ENCODE assay signal across 16 cellular contexts in genomic region chr13:81395368-81395767, GRCh38.
DNase-seq lines count a peak whose midpoint lies in the region; ATAC-seq and TF ChIP-seq lines count a peak whose summit lies in the region.
"Had no signal": no experiment of that assay in that cellular context is flagged by ENCODE, and none has a peak within 500 bp of the region (broad histone marks: within the 10 kb centered on the region; RNA-seq: fewer than 3 reads in every experiment).

No MANE protein-coding gene starts in this region.

- BruUV-seq in PC-3 (replicated peaks; lab: Mats Ljungman, UMichigan) = no TSS peak

- H2AFZ ChIP-seq in PC-3 (ENCODE audit: low read length) = no peak overlapping the region

- H3K27ac ChIP-seq in RWPE2 (ENCODE audit: poor library complexity, severe bottlenecking) = no peak overlapping the region
- peak overlapping the region; percentile 74 to 82 (median 78) for H3K27ac ChIP-seq in transverse colon
- no peak overlapping the region for H3K27ac ChIP-seq in PC-3 (ENCODE audit: low read length)
- H3K27ac ChIP-seq: heart right ventricle, right atrium auricular region, VCaP had no signal

- no peak overlapping the region for H3K9ac ChIP-seq in PC-3 (ENCODE audit: low read length)

- no peaks in the 10 kb centered on the region for H4K20me1 ChIP-seq in PC-3 (ENCODE audit: low read length)

- no peaks in the 10 kb centered on the region for H3K9me3 Mint-ChIP-seq in activated naive CD8-positive, alpha-beta T cell treated with anti-CD3 and anti-CD28 coated beads for 36 hours
- H3K9me3 Mint-ChIP-seq in activated naive CD8-positive, alpha-beta T cell treated with anti-CD3 and anti-CD28 coated beads, Interleukin-2, amount 50 U/mL, for 24 hours = peaks cover 10% of the 10 kb centered on the region
- H3K9me3 Mint-ChIP-seq in glutamatergic neuron (ENCODE audit: unreplicated experiment) (peaks cover 5% of the 10 kb centered on the region), CD14-positive monocyte (peaks cover 2 to 25% (median 14%) of the 10 kb centered on the region in 7 donors)

- H3K36me3 ChIP-seq in RWPE2 (ENCODE audit: low read depth) (no peaks in the 10 kb centered on the region), transverse colon (no peaks in the 10 kb centered on the region), PC-3 (ENCODE audit: low read depth, low read length) (no peaks in the 10 kb centered on the region)
- H3K36me3 ChIP-seq: heart right ventricle, right atrium auricular region had no signal

- POLR2A ChIA-PET in PC-3 (lab: Charles Lee; ENCODE audit: unreplicated experiment) = no interaction called here

- no peak for ATAC-seq in activated naive CD8-positive, alpha-beta T cell treated with anti-CD3 and anti-CD28 coated beads, Interleukin-2, amount 50 U/mL, for 24 hours
- ATAC-seq in RWPE2 (ENCODE audit: low read depth) = peak; percentile 67; the same call in 1 of the 3 replicates
- no peak for ATAC-seq in PC-3
- ATAC-seq: Panc1 had no signal

- H3K27me3 ChIP-seq in RWPE2 (ENCODE audit: insufficient read depth, poor library complexity, severe bottlenecking) (no peaks in the 10 kb centered on the region), transverse colon (no peaks in the 10 kb centered on the region), PC-3 (ENCODE audit: low read length) (no peaks in the 10 kb centered on the region)
- H3K27me3 ChIP-seq: heart right ventricle, right atrium auricular region had no signal

- H3K36me3 Mint-ChIP-seq in activated naive CD8-positive, alpha-beta T cell treated with anti-CD3 and anti-CD28 coated beads for 36 hours = no peaks in the 10 kb centered on the region
- H3K36me3 Mint-ChIP-seq in activated naive CD8-positive, alpha-beta T cell treated with anti-CD3 and anti-CD28 coated beads, Interleukin-2, amount 50 U/mL, for 24 hours (ENCODE audit: low read depth) = no peaks in the 10 kb centered on the region
- no peaks in the 10 kb centered on the region for H3K36me3 Mint-ChIP-seq in glutamatergic neuron (ENCODE audit: unreplicated experiment)
- no peaks in the 10 kb centered on the region for H3K36me3 Mint-ChIP-seq in CD14-positive monocyte

- WGBS in transverse colon (ENCODE audit: low coverage in 1 of 2), 2 donors = 33 to 35% methylated on average over 2 to 4 of the region's 4 CpGs

- H3K4me3 ChIP-seq in RWPE2 (ENCODE audit: severe bottlenecking) (no peak overlapping the region), transverse colon (peak overlapping the region in 2 of 4 donors; percentile 11 to 16), PC-3 (ENCODE audit: low read length) (no peak overlapping the region)
- H3K4me3 ChIP-seq: heart right ventricle, right atrium auricular region had no signal

- in situ Hi-C loops in transverse colon (cut with MboI; ENCODE audit: low pct_ligation_motif_present in 1 of 4, low pct_unique_long_range_greater_than_20kb in 1 of 4, low sequenced_read_pairs in 3 of 4) = no loop called here

- no peaks in the 10 kb centered on the region for H3K27me3 Mint-ChIP-seq in activated naive CD8-positive, alpha-beta T cell treated with anti-CD3 and anti-CD28 coated beads for 36 hours
- no peaks in the 10 kb centered on the region for H3K27me3 Mint-ChIP-seq in activated naive CD8-positive, alpha-beta T cell treated with anti-CD3 and anti-CD28 coated beads, Interleukin-2, amount 50 U/mL, for 24 hours
- H3K27me3 Mint-ChIP-seq in glutamatergic neuron (ENCODE audit: unreplicated experiment) = no peaks in the 10 kb centered on the region
- peaks cover 0 to 1% (median 1%) of the 10 kb centered on the region in 3 donors for H3K27me3 Mint-ChIP-seq in CD14-positive monocyte (ENCODE audit: low read depth in 3 of 3)

- no peak for TF ChIP-seq EP300 in transverse colon (IDR thresholded peaks at IDR 0.05; ENCODE audit: low read depth)

- no peaks in the 10 kb centered on the region for H3K79me2 ChIP-seq in PC-3 (ENCODE audit: low read length)

- H3K27ac Mint-ChIP-seq in activated naive CD8-positive, alpha-beta T cell treated with anti-CD3 and anti-CD28 coated beads for 36 hours = no peak overlapping the region
- H3K27ac Mint-ChIP-seq in activated naive CD8-positive, alpha-beta T cell treated with anti-CD3 and anti-CD28 coated beads, Interleukin-2, amount 50 U/mL, for 24 hours = no peak overlapping the region
- no peak overlapping the region for H3K27ac Mint-ChIP-seq in glutamatergic neuron (ENCODE audit: unreplicated experiment)
- H3K27ac Mint-ChIP-seq in CD14-positive monocyte = no peak overlapping the region

- no peaks in the 10 kb centered on the region for H3K9me2 ChIP-seq in PC-3 (replicated peaks; ENCODE audit: low read length)

- no peak overlapping the region for H3K4me2 ChIP-seq in PC-3 (ENCODE audit: low read length)

- no peaks in the 10 kb centered on the region for H3K4me1 Mint-ChIP-seq in activated naive CD8-positive, alpha-beta T cell treated with anti-CD3 and anti-CD28 coated beads for 36 hours
- no peaks in the 10 kb centered on the region for H3K4me1 Mint-ChIP-seq in activated naive CD8-positive, alpha-beta T cell treated with anti-CD3 and anti-CD28 coated beads, Interleukin-2, amount 50 U/mL, for 24 hours
- H3K4me1 Mint-ChIP-seq in glutamatergic neuron (ENCODE audit: low read depth, unreplicated experiment) = peaks cover 3% of the 10 kb centered on the region
- no peaks in the 10 kb centered on the region for H3K4me1 Mint-ChIP-seq in CD14-positive monocyte

- peak; percentile 32 for TF ChIP-seq POLR2A in transverse colon (IDR thresholded peaks at IDR 0.05)

- H3K9me3 ChIP-seq in RWPE2 (ENCODE audit: severe bottlenecking) = no peaks in the 10 kb centered on the region
- no peaks in the 10 kb centered on the region for H3K9me3 ChIP-seq in transverse colon
- H3K9me3 ChIP-seq in PC-3 (ENCODE audit: low read length) = no peaks in the 10 kb centered on the region
- H3K9me3 ChIP-seq: right atrium auricular region had no signal

- H3F3A ChIP-seq in PC-3 (ENCODE audit: low read length, unreplicated experiment) = no peaks in the 10 kb centered on the region

- H3K4me1 ChIP-seq in RWPE2 (ENCODE audit: insufficient read depth, poor library complexity, severe bottlenecking) (no peaks in the 10 kb centered on the region), transverse colon (peaks cover 5 to 24% (median 13%) of the 10 kb centered on the region in 4 donors), PC-3 (ENCODE audit: insufficient read depth, low read length) (peaks cover 5% of the 10 kb centered on the region; the same call in 1 of the 2 replicates)
- H3K4me1 ChIP-seq: heart right ventricle, right atrium auricular region had no signal

- TF ChIP-seq CTCF in RWPE2 (IDR thresholded peaks at IDR 0.05; ENCODE audit: poor library complexity, severe bottlenecking) = no peak
- TF ChIP-seq CTCF in glutamatergic neuron (IDR thresholded peaks at IDR 0.05; ENCODE audit: partially characterized antibody, unreplicated experiment) = no peak
- no peak for TF ChIP-seq CTCF in transverse colon (IDR thresholded peaks at IDR 0.05)
- TF ChIP-seq CTCF in CD14-positive monocyte (IDR thresholded peaks at IDR 0.05) = no peak
- no peak for TF ChIP-seq CTCF in PC-3 (conservative IDR thresholded peaks at IDR 0.05; ENCODE audit: low read depth, low read length)

- intact Hi-C loops in transverse colon (cut with DNase I; ENCODE audit: low total_unique reads) = no loop called here
- intact Hi-C loops in CD14-positive monocyte (cut with micrococcal nuclease) = no loop called here
- intact Hi-C loops in PC-3 (cut with micrococcal nuclease) = no loop called here

- peak; percentile 0 for DNase-seq in activated naive CD8-positive, alpha-beta T cell treated with anti-CD3 and anti-CD28 coated beads for 36 hours
- DNase-seq in activated naive CD8-positive, alpha-beta T cell treated with anti-CD3 and anti-CD28 coated beads, Interleukin-2, amount 50 U/mL, for 24 hours = no peak
- DNase-seq in RWPE2 (ENCODE audit: low spot score) = peak; percentile 23
- peak; percentile 45 for DNase-seq in glutamatergic neuron
- peak; percentile 66 for DNase-seq in transverse colon
- no peak for DNase-seq in CD14-positive monocyte (ENCODE audit: low spot score)
- no peak for DNase-seq in PC-3
- DNase-seq in NCI-H128 (lab: John Stamatoyannopoulos, UW; ENCODE audit: unreplicated experiment) = no peak
- DNase-seq: amniotic stem cell; effector CD8-positive, alpha-beta T cell; heart right ventricle; midbrain; NCI-H1105 treated with DMSO at 0.1 percent for 48 hours had no signal

- CTCF ChIA-PET in PC-3 (lab: Charles Lee) = no interaction called here

- no peak overlapping the region for H3K4me3 Mint-ChIP-seq in activated naive CD8-positive, alpha-beta T cell treated with anti-CD3 and anti-CD28 coated beads for 36 hours
- H3K4me3 Mint-ChIP-seq in activated naive CD8-positive, alpha-beta T cell treated with anti-CD3 and anti-CD28 coated beads, Interleukin-2, amount 50 U/mL, for 24 hours = no peak overlapping the region
- no peak overlapping the region for H3K4me3 Mint-ChIP-seq in glutamatergic neuron (ENCODE audit: unreplicated experiment)
- H3K4me3 Mint-ChIP-seq in CD14-positive monocyte = no peak overlapping the region

Comparison
In these comparisons a context has a peak if more than half of its experiments do, and no peak if none do; other contexts are left out.
1. DNase-seq: peak in activated naive CD8-positive, alpha-beta T cell treated with anti-CD3 and anti-CD28 coated beads for 36 hours (single experiment), RWPE2 (single experiment), glutamatergic neuron (single experiment) and transverse colon (single experiment); none in activated naive CD8-positive, alpha-beta T cell treated with anti-CD3 and anti-CD28 coated beads, Interleukin-2, amount 50 U/mL, for 24 hours (single experiment), CD14-positive monocyte (single experiment), PC-3 (single experiment) and NCI-H128 (single experiment).
2. H3K27ac ChIP-seq: peak in transverse colon (4 of 4); none in RWPE2 (single experiment) and PC-3 (single experiment).